7 cellular contexts compared by ENCODE assay signal in the genomic region with DNA sequence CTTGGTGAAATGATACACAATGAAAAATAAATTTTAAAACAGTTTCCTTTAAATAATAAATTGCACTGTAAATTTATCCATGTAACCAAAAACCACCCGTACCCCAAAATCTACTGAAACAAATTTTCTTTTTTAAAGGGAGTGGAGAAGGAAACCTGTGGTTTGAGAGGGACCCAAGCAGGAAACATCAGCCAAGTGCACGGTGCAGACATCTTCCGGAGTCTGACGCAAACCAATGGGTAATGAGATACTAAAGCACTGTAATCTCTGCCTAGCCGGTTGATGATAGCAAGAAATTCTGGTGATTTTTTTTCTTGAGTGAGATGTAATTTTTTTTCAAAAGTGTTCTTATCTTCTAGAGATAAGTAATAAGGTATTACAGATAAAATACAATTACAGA.
DNase-seq lines count a peak whose midpoint lies in the region; ATAC-seq lines count a peak whose summit lies in the region.

No MANE protein-coding gene starts in this region.

- CTCF ChIA-PET in activated CD4-positive, alpha-beta T cell treated with anti-CD3 and anti-CD28 coated beads for 36 hours (lab: Charles Lee): no interaction called here

- DNase-seq in activated CD4-positive, alpha-beta T cell treated with anti-CD3 and anti-CD28 coated beads for 36 hours: peak; percentile 61
- no peak for DNase-seq in central memory CD8-positive, alpha-beta T cell (ENCODE audit: low spot score in 2 of 2)
- no peak for DNase-seq in stimulated activated effector memory CD8-positive, alpha-beta T cell treated with anti-CD3 and anti-CD28 coated beads, Interleukin-12 subunit alpha, Interleukin-12 subunit beta, amount 100 ng/mL, for 72 hours (ENCODE audit: low spot score in 2 of 2)
- DNase-seq in RKO (ENCODE audit: low spot score): no peak
- no peak for DNase-seq in NCI-H2081 (lab: John Stamatoyannopoulos, UW)

- peak; percentile 29 for ATAC-seq in HG02938 (IDR thresholded peaks at IDR 0.05; ENCODE audit: unreplicated experiment)
- ATAC-seq in activated CD4-positive, alpha-beta T cell treated with anti-CD3 and anti-CD28 coated beads for 36 hours: peak; percentile 66
- ATAC-seq in central memory CD8-positive, alpha-beta T cell (replicated peaks; ENCODE audit: extremely low read depth, poor library complexity, severe bottlenecking): peak; percentile 71
- ATAC-seq in stimulated activated effector memory CD8-positive, alpha-beta T cell treated with anti-CD3 and anti-CD28 coated beads, Interleukin-12 subunit alpha, Interleukin-12 subunit beta, amount 100 ng/mL, for 72 hours: peak; percentile 68
- no peak for ATAC-seq in HG02588 (IDR thresholded peaks at IDR 0.05; ENCODE audit: unreplicated experiment)

- H3K9me3 Mint-ChIP-seq in activated CD4-positive, alpha-beta T cell treated with anti-CD3 and anti-CD28 coated beads for 36 hours (ENCODE audit: low read depth): peaks cover 4% of the 10 kb centered on the region
- H3K9me3 Mint-ChIP-seq in central memory CD8-positive, alpha-beta T cell: no peaks in the 10 kb centered on the region
- no peaks in the 10 kb centered on the region for H3K9me3 Mint-ChIP-seq in stimulated activated effector memory CD8-positive, alpha-beta T cell treated with anti-CD3 and anti-CD28 coated beads, Interleukin-12 subunit alpha, Interleukin-12 subunit beta, amount 100 ng/mL, for 72 hours

- H3K27me3 Mint-ChIP-seq in activated CD4-positive, alpha-beta T cell treated with anti-CD3 and anti-CD28 coated beads for 36 hours: no peaks in the 10 kb centered on the region
- H3K27me3 Mint-ChIP-seq in central memory CD8-positive, alpha-beta T cell: no peaks in the 10 kb centered on the region

- peak overlapping the region; percentile 88 for H3K27ac Mint-ChIP-seq in activated CD4-positive, alpha-beta T cell treated with anti-CD3 and anti-CD28 coated beads for 36 hours
- H3K27ac Mint-ChIP-seq in central memory CD8-positive, alpha-beta T cell (ENCODE audit: low read depth): peak overlapping the region; percentile 89
- peak overlapping the region; percentile 82 for H3K27ac Mint-ChIP-seq in stimulated activated effector memory CD8-positive, alpha-beta T cell treated with anti-CD3 and anti-CD28 coated beads, Interleukin-12 subunit alpha, Interleukin-12 subunit beta, amount 100 ng/mL, for 72 hours

- peaks cover 62% of the 10 kb centered on the region for H3K4me1 Mint-ChIP-seq in activated CD4-positive, alpha-beta T cell treated with anti-CD3 and anti-CD28 coated beads for 36 hours
- peaks cover 12% of the 10 kb centered on the region for H3K4me1 Mint-ChIP-seq in central memory CD8-positive, alpha-beta T cell
- peaks cover 33% of the 10 kb centered on the region for H3K4me1 Mint-ChIP-seq in stimulated activated effector memory CD8-positive, alpha-beta T cell treated with anti-CD3 and anti-CD28 coated beads, Interleukin-12 subunit alpha, Interleukin-12 subunit beta, amount 100 ng/mL, for 72 hours

- intact Hi-C loops in activated CD4-positive, alpha-beta T cell treated with anti-CD3 and anti-CD28 coated beads for 36 hours (cut with DNase I, micrococcal nuclease): loop anchor here (1.0 to 10.0 kb wide), 4 partner anchors 116 to 521 kb away; partner anchors contain the start of gene ABCC4 (in 1 of the 2)

- H3K36me3 Mint-ChIP-seq in activated CD4-positive, alpha-beta T cell treated with anti-CD3 and anti-CD28 coated beads for 36 hours (ENCODE audit: low read depth): peaks cover 24% of the 10 kb centered on the region
- peaks cover 2% of the 10 kb centered on the region for H3K36me3 Mint-ChIP-seq in central memory CD8-positive, alpha-beta T cell (ENCODE audit: insufficient read depth)
- no peaks in the 10 kb centered on the region for H3K36me3 Mint-ChIP-seq in stimulated activated effector memory CD8-positive, alpha-beta T cell treated with anti-CD3 and anti-CD28 coated beads, Interleukin-12 subunit alpha, Interleukin-12 subunit beta, amount 100 ng/mL, for 72 hours

- peak overlapping the region; percentile 42 for H3K4me3 Mint-ChIP-seq in activated CD4-positive, alpha-beta T cell treated with anti-CD3 and anti-CD28 coated beads for 36 hours
- peak overlapping the region; percentile 16 for H3K4me3 Mint-ChIP-seq in central memory CD8-positive, alpha-beta T cell
- H3K4me3 Mint-ChIP-seq in stimulated activated effector memory CD8-positive, alpha-beta T cell treated with anti-CD3 and anti-CD28 coated beads, Interleukin-12 subunit alpha, Interleukin-12 subunit beta, amount 100 ng/mL, for 72 hours: peak overlapping the region; percentile 43

- POLR2A ChIA-PET in activated CD4-positive, alpha-beta T cell treated with anti-CD3 and anti-CD28 coated beads for 36 hours (lab: Charles Lee): interaction anchor here (0.7 kb wide), 1 partner anchor 39 kb away, joined by 4 read pairs; no protein-coding TSS in a partner anchor
